ENCODE assay signal across 19 cellular contexts in genomic region chr2:153133716-153134115, GRCh38.
"Had no signal": no experiment of that assay in that cellular context is flagged by ENCODE, and none has a peak within 500 bp of the region (broad histone marks: within the 10 kb centered on the region; RNA-seq: fewer than 3 reads in every experiment).

No MANE protein-coding gene starts in this region.

- H3K9me3 ChIP-seq: SJSA1 had no signal

- H3K36me3 ChIP-seq: SJSA1 had no signal

- H3K4me1 ChIP-seq: SJSA1 had no signal

- H3K27ac ChIP-seq: SJSA1, SK-N-MC had no signal

- H3K4me3 ChIP-seq: SJSA1, SK-N-MC had no signal

- DNase-seq: KBM-7, MV-4-11, NCI-H1048, NCI-H1105, NCI-H1417, NCI-H1436 treated with DMSO at 0.1 percent for 48 hours, NCI-H1694, NCI-H187 treated with DMSO at 0.1 percent for 48 hours, NCI-H2029 treated with DMSO at 0.1 percent for 48 hours, NCI-H345, NCI-H446 treated with DMSO at 0.1 percent for 48 hours, NCI-H510A treated with DMSO at 0.1 percent for 48 hours, NCI-H526, NCI-H82, Right ventricle myocardium superior, RPMI8226, SIG-M5 had no signal

- H3K27me3 ChIP-seq: SJSA1 had no signal
